Comparison of ENCODE assay signal across 7 cellular contexts in the genomic region with DNA sequence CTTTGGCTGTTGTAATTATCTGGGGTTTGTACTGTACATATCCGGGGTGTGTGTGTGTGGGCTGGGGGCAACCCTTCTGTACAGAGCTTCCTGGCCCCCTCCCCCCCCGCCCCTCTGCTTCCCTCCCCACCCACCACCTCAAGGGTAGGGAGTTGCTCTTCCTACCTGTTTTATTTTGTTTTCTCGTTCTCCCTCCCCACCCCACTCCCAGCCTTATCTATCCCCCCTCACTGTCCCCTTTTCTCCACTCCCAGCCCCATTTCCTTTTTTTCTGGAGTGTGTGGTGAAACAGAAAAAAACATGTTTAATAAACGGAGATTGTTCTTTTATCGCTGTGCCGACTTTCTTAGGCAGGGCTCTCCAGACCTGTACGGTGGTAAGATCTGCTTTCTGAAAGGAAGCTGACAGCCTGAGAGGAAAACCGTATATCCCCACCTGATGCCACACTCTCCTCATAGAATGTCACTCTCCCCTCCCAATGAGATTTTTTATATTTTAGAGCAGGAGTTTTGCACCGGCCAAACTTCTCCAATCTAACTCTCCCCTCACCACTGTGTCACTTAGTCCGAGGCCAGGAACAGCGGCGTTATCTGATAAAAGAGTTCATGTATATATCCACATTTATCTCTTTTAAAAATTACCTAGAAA. TPM values are rescaled to one million over a fixed set of nuclear protein-coding genes. Genes with fewer than 3 reads are reported as not detected.
DNase-seq lines count a peak whose midpoint lies in the region; ATAC-seq and TF ChIP-seq lines count a peak whose summit lies in the region.

No MANE protein-coding gene starts in this region.

- H3K9me3 Mint-ChIP-seq in GM23338, result peaks cover 7% of the 10 kb centered on the region; the same call in 2 of the 3 replicates

- H3K36me3 ChIP-seq in GM23338 (ENCODE audit: insufficient read depth) (peaks cover 7% of the 10 kb centered on the region; the same call in 1 of the 2 replicates), SK-N-MC (ENCODE audit: insufficient read depth, low read length) (peaks cover 11% of the 10 kb centered on the region; the same call in 1 of the 2 replicates), gastrocnemius medialis (peaks cover 0 to 16% of the 10 kb centered on the region in 2 donors)

- no peak for TF ChIP-seq POLR2A in gastrocnemius medialis (IDR thresholded peaks at IDR 0.05)

- H3K9me3 ChIP-seq in SK-N-MC (ENCODE audit: low read depth, low read length), result no peaks in the 10 kb centered on the region
- H3K9me3 ChIP-seq in gastrocnemius medialis, result no peaks in the 10 kb centered on the region

- peak overlapping the region; percentile 72; the same call in 1 of the 2 replicates for H3K27ac ChIP-seq in GM23338 (ENCODE audit: low read depth)
- H3K27ac ChIP-seq in SK-N-MC, result peak overlapping the region; percentile 57; the same call in 1 of the 2 replicates
- peak overlapping the region; percentile 80 to 87 (median 84) for H3K27ac ChIP-seq in gastrocnemius medialis

- H3K4me2 ChIP-seq in GM23338, result peak overlapping the region; percentile 90

- H3K27me3 ChIP-seq in GM23338 (ENCODE audit: insufficient read depth) (no peaks in the 10 kb centered on the region), gastrocnemius medialis (no peaks in the 10 kb centered on the region)

- H2AFZ ChIP-seq in GM23338, result no peak overlapping the region

- H4K20me1 ChIP-seq in GM23338 (replicated peaks; ENCODE audit: insufficient read depth), result no peaks in the 10 kb centered on the region; the same call in 1 of the 2 replicates

- intact Hi-C loops in gastrocnemius medialis (cut with DNase I; ENCODE audit: low total_unique reads), result loop anchor here (1.0 to 10.0 kb wide), 2 partner anchors 62 to 121 kb away; a partner anchor contains a TSS

- H3K79me2 ChIP-seq in GM23338 (replicated peaks; ENCODE audit: insufficient read depth), result peaks cover 14% of the 10 kb centered on the region

- H3K4me1 ChIP-seq in GM23338 (ENCODE audit: insufficient read depth) (peaks cover 4% of the 10 kb centered on the region; the same call in 1 of the 2 replicates), gastrocnemius medialis (peaks cover 10 to 18% of the 10 kb centered on the region in 2 donors)

- ATAC-seq in GM23338 (no peak), gastrocnemius medialis (no peak), HG02840 (IDR thresholded peaks at IDR 0.05; ENCODE audit: low FRiP score, unreplicated experiment) (no peak)

- DNase-seq in GM23338 (ENCODE audit: low spot score) (no peak), SK-N-MC (ENCODE audit: low read depth, low spot score) (no peak), fibroblast of peridontal ligament (ENCODE audit: extremely low read depth) (peak; percentile 11), gastrocnemius medialis (no peak), cortex of kidney (lab: John Stamatoyannopoulos, UW) (no peak), H4 (ENCODE audit: low spot score) (no peak)

- H3K4me1 Mint-ChIP-seq in GM23338, result peaks cover 22% of the 10 kb centered on the region

- H3K36me3 Mint-ChIP-seq in GM23338 (ENCODE audit: low read depth), result peaks cover 68% of the 10 kb centered on the region

- H3K27ac Mint-ChIP-seq in GM23338, result peak overlapping the region; percentile 63

- in situ Hi-C loops in gastrocnemius medialis (cut with MboI; ENCODE audit: low sequenced_read_pairs in 4 of 4), result no loop called here

- peaks cover 13% of the 10 kb centered on the region for H3F3A ChIP-seq in GM23338 (replicated peaks; ENCODE audit: low read depth)

- no peaks in the 10 kb centered on the region for H3K9me2 ChIP-seq in GM23338 (ENCODE audit: insufficient read depth)

- TF ChIP-seq CTCF in GM23338 (conservative IDR thresholded peaks at IDR 0.05; ENCODE audit: low read depth in 2 of 2), result no peak
- no peak for TF ChIP-seq CTCF in gastrocnemius medialis (IDR thresholded peaks at IDR 0.05 in 4 of 5, conservative IDR thresholded peaks at IDR 0.05 in 1 of 5)

- H3K4me3 ChIP-seq in GM23338, result peak overlapping the region; percentile 81
- H3K4me3 ChIP-seq in SK-N-MC, result peak overlapping the region; percentile 96
- peak overlapping the region; percentile 70 to 87 (median 86) for H3K4me3 ChIP-seq in gastrocnemius medialis

- peaks cover 23% of the 10 kb centered on the region for H3K27me3 Mint-ChIP-seq in GM23338 (ENCODE audit: insufficient read depth, low read depth, poor library complexity)

- peak overlapping the region; percentile 78 for H3K9ac ChIP-seq in SK-N-MC (ENCODE audit: insufficient read length)

- H3K4me3 Mint-ChIP-seq in GM23338, result peak overlapping the region; percentile 97

TF ChIP-seq in GM23338, 12 proteins besides CTCF, POLR2A, EP300 and RAD21:
- TF ChIP-seq STAT1 (IDR thresholded peaks at IDR 0.05; ENCODE audit: unreplicated experiment), result no peak
- no peak for TF ChIP-seq ZNF331 (CRISPR knock-in tag; IDR thresholded peaks at IDR 0.05; ENCODE audit: low read depth)
- TF ChIP-seq, protein P1, sequence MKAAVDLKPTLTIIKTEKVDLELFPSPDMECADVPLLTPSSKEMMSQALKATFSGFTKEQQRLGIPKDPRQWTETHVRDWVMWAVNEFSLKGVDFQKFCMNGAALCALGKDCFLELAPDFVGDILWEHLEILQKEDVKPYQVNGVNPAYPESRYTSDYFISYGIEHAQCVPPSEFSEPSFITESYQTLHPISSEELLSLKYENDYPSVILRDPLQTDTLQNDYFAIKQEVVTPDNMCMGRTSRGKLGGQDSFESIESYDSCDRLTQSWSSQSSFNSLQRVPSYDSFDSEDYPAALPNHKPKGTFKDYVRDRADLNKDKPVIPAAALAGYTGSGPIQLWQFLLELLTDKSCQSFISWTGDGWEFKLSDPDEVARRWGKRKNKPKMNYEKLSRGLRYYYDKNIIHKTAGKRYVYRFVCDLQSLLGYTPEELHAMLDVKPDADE (IDR thresholded peaks at IDR 0.05), result no peak

RNA-seq across cellular contexts. Expression of a gene that starts 0.9 kb away (rescaled TPM):
- 17.9 and 25.2 TPM in 2 replicates for total RNA-seq in GM23338 (2014; rRNA removed; shearing (Covaris generic))
- polyA plus RNA-seq in GM23338 (2016; fragmentation: Nextera tagmentation; extraction: Ambion mirVana), result 13.5 and 13.6 TPM in 2 replicates
- total RNA-seq in gastrocnemius medialis, result 1 to 10 TPM in 2 of 4 donors, under 1 TPM in 2; 0.82 to 2.2 (median 1.2) TPM
- total RNA-seq in H4 (2014; rRNA removed; shearing (Covaris generic)), result 5.6 and 7.6 TPM in 2 replicates

RNA-seq across cellular contexts. Expression of a gene that starts 33.6 kb away (rescaled TPM):
- 36.9 and 45.0 TPM in 2 replicates for total RNA-seq in GM23338 (2014; rRNA removed; shearing (Covaris generic))
- polyA plus RNA-seq in GM23338 (2016; fragmentation: Nextera tagmentation; extraction: Ambion mirVana), result 12.9 and 13.9 TPM in 2 replicates
- 1 to 10 TPM in 3 of 4 donors, under 1 TPM in 1; 0.71 to 2.3 (median 1.3) TPM for total RNA-seq in gastrocnemius medialis
- 0.37 and 0.75 TPM in 2 replicates for total RNA-seq in H4 (2014; rRNA removed; shearing (Covaris generic))

RNA-seq across cellular contexts. Expression of a gene that starts 35.6 kb away (rescaled TPM):
- total RNA-seq in GM23338 (2014; rRNA removed; shearing (Covaris generic)), result 193 and 207 TPM in 2 replicates
- 421 and 426 TPM in 2 replicates for polyA plus RNA-seq in GM23338 (2016; fragmentation: Nextera tagmentation; extraction: Ambion mirVana)
- 100 to 1,000 TPM in 2 of 4 donors, 10 to 100 TPM in 2; 69.9 to 119 (median 93.2) TPM for total RNA-seq in gastrocnemius medialis
- total RNA-seq in H4 (2014; rRNA removed; shearing (Covaris generic)), result 183 and 222 TPM in 2 replicates

RNA-seq across cellular contexts. Expression of a gene that starts 42.7 kb away (rescaled TPM):
- total RNA-seq in GM23338 (2014; rRNA removed; shearing (Covaris generic)), result 33.2 and 46.7 TPM in 2 replicates
- polyA plus RNA-seq in GM23338 (2016; fragmentation: Nextera tagmentation; extraction: Ambion mirVana), result 29.4 and 31.4 TPM in 2 replicates
- total RNA-seq in gastrocnemius medialis, result 10 to 100 TPM; 53.5 to 65.8 (median 62.9) TPM
- 20.4 and 20.5 TPM in 2 replicates for total RNA-seq in H4 (2014; rRNA removed; shearing (Covaris generic))

Comparison
In these comparisons a context has a peak if more than half of its experiments do, and no peak if none do; other contexts are left out.
1. RNA of a gene that starts 33.6 kb away (total RNA-seq): 36.9 to 45.0 TPM in GM23338; 0.71 to 2.3 TPM in gastrocnemius medialis and 0.37 to 0.75 TPM in H4; every median in the first group is over 10 times any median in the second.
2. Peak in every context shown above with its lines, with median percentiles within 50 percentile points of each other: H3K27ac ChIP-seq and H3K4me3 ChIP-seq.